ENCODE assay signal across 8 cellular contexts in genomic region chr11:111601979-111602864, GRCh38. TPM values are rescaled to one million over a fixed set of nuclear protein-coding genes. Genes with fewer than 3 reads are reported as not detected.
DNase-seq lines count a peak whose midpoint lies in the region; ATAC-seq and TF ChIP-seq lines count a peak whose summit lies in the region.

Gene SIK2 (plus strand): TSS chr11:111602449. CDS start chr11:111602564, 115 bp downstream.

- peak within 1 kb of the TSS; percentile 99 for H3K4me3 Mint-ChIP-seq in nephron progenitor cell
- H3K4me3 Mint-ChIP-seq in stimulated activated naive CD8-positive, alpha-beta T cell treated with anti-CD3 and anti-CD28 coated beads, Interleukin-15, amount 100 ng/mL, for 72 hours = peak within 1 kb of the TSS; percentile 80 to 94

- no peaks in the 10 kb centered on the region for H3K9me3 ChIP-seq in RWPE2 (ENCODE audit: severe bottlenecking)

- H3K4me3 ChIP-seq in RWPE2 (ENCODE audit: severe bottlenecking) = peak within 1 kb of the TSS; percentile 88

- H3K36me3 Mint-ChIP-seq in nephron progenitor cell (ENCODE audit: low read depth) = no peaks in the 10 kb centered on the region

- peaks cover 10% of the 10 kb centered on the region for H3K4me1 ChIP-seq in RWPE2 (ENCODE audit: insufficient read depth, poor library complexity, severe bottlenecking)

- DNase-seq in ELR (ENCODE audit: low read depth) (peak; percentile 95), H4 (ENCODE audit: low spot score) (peak; percentile 94), RWPE2 (ENCODE audit: low spot score) (peak; percentile 91), fibroblast of the conjunctiva (ENCODE audit: low read depth) (peak; percentile 94), nephron progenitor cell (peak; percentile 95)
- peak; percentile 95 for DNase-seq in activated effector memory CD4-positive, alpha-beta T cell treated with anti-CD3 and anti-CD28 coated beads, Interleukin-2, amount 50 U/mL, for 16 hours
- peak; percentile 93 to 96 for DNase-seq in stimulated activated naive CD8-positive, alpha-beta T cell treated with anti-CD3 and anti-CD28 coated beads, Interleukin-15, amount 100 ng/mL, for 72 hours

- H3K27me3 Mint-ChIP-seq in nephron progenitor cell (ENCODE audit: low read depth, poor library complexity) = no peaks in the 10 kb centered on the region
- no peaks in the 10 kb centered on the region for H3K27me3 Mint-ChIP-seq in stimulated activated naive CD8-positive, alpha-beta T cell treated with anti-CD3 and anti-CD28 coated beads, Interleukin-15, amount 100 ng/mL, for 72 hours

- H3K27ac ChIP-seq in RWPE2 (ENCODE audit: poor library complexity, severe bottlenecking) = peak within 1 kb of the TSS; percentile 62

- no peaks in the 10 kb centered on the region for H3K9me3 Mint-ChIP-seq in nephron progenitor cell
- no peaks in the 10 kb centered on the region for H3K9me3 Mint-ChIP-seq in stimulated activated naive CD8-positive, alpha-beta T cell treated with anti-CD3 and anti-CD28 coated beads, Interleukin-15, amount 100 ng/mL, for 72 hours

- peak within 1 kb of the TSS; percentile 92 for H3K27ac Mint-ChIP-seq in nephron progenitor cell
- peak within 1 kb of the TSS; percentile 91 to 96 for H3K27ac Mint-ChIP-seq in stimulated activated naive CD8-positive, alpha-beta T cell treated with anti-CD3 and anti-CD28 coated beads, Interleukin-15, amount 100 ng/mL, for 72 hours

- no peaks in the 10 kb centered on the region for H3K27me3 ChIP-seq in RWPE2 (ENCODE audit: insufficient read depth, poor library complexity, severe bottlenecking)

- H3K4me1 Mint-ChIP-seq in nephron progenitor cell = peaks cover 42% of the 10 kb centered on the region
- H3K4me1 Mint-ChIP-seq in stimulated activated naive CD8-positive, alpha-beta T cell treated with anti-CD3 and anti-CD28 coated beads, Interleukin-15, amount 100 ng/mL, for 72 hours = peaks cover 33% of the 10 kb centered on the region

- H3K36me3 ChIP-seq in RWPE2 (ENCODE audit: low read depth) = no peaks in the 10 kb centered on the region

- TF ChIP-seq CTCF in LNCAP (IDR thresholded peaks at IDR 0.05) = peak; percentile 94
- TF ChIP-seq CTCF in RWPE2 (IDR thresholded peaks at IDR 0.05; ENCODE audit: poor library complexity, severe bottlenecking) = peak; percentile 98
- TF ChIP-seq CTCF in nephron progenitor cell (IDR thresholded peaks at IDR 0.05) = peak; percentile 73

- peak; percentile 90 for ATAC-seq in RWPE2 (ENCODE audit: low read depth)
- ATAC-seq in stimulated activated naive CD8-positive, alpha-beta T cell treated with anti-CD3 and anti-CD28 coated beads, Interleukin-15, amount 100 ng/mL, for 72 hours = peak; percentile 91

RNA-seq across cellular contexts. Expression of gene SIK2, which starts in this region (rescaled TPM):
- total RNA-seq in H4 (2014; rRNA removed; shearing (Covaris generic)) = 7.7 and 8.9 TPM in 2 replicates

Comparison
In these comparisons a context has a peak if more than half of its experiments do, and no peak if none do; other contexts are left out.
1. Peak in every context shown above with its lines: DNase-seq, ATAC-seq, H3K4me3 ChIP-seq and H3K27ac ChIP-seq.